In genomic region chr17:30218689-30219266, GRCh38 we compare ENCODE assay signal across 19 cellular contexts.
DNase-seq lines count a peak whose midpoint lies in the region; ATAC-seq and TF ChIP-seq lines count a peak whose summit lies in the region.
"Had no signal": no experiment of that assay in that cellular context is flagged by ENCODE, and none has a peak within 500 bp of the region (broad histone marks: within the 10 kb centered on the region; RNA-seq: fewer than 3 reads in every experiment).

No MANE protein-coding gene starts in this region.

- H3K4me3 ChIP-seq in coronary artery, result no peak overlapping the region
- H3K4me3 ChIP-seq: BLaER1 treated with 17β-estradiol and CSF1 and Interleukin-3, amounts not matched to agents 10 nM and 100 nM; HAP-1 had no signal

- H3K27ac Mint-ChIP-seq in stimulated activated memory B cell treated with anti-CD40 and anti-IgM and Interleukin-4, amounts not matched to agents 10 μg/mL and 1 μg/mL and 100 μg/mL, for 72 hours, result no peak overlapping the region

- ATAC-seq in stimulated activated memory B cell treated with anti-CD40 and anti-IgM and Interleukin-4, amounts not matched to agents 10 μg/mL and 1 μg/mL and 100 μg/mL, for 72 hours, result peak; percentile 72
- ATAC-seq in HG03175 (IDR thresholded peaks at IDR 0.05; ENCODE audit: unreplicated experiment) (no peak), GM19324 (IDR thresholded peaks at IDR 0.05; ENCODE audit: low FRiP score, unreplicated experiment) (no peak)
- ATAC-seq: Panc1, SK-N-SH treated with all-trans-retinoic acid at 6 μM for 48 hours had no signal

- peak; percentile 11 for DNase-seq in NCI-H748 (lab: John Stamatoyannopoulos, UW; ENCODE audit: unreplicated experiment)
- no peak for DNase-seq in NCI-H748 treated with DMSO at 0.1 percent for 48 hours (lab: John Stamatoyannopoulos, UW)
- DNase-seq in GM20000 (ENCODE audit: low spot score), result peak; percentile 52
- peak; percentile 17 for DNase-seq in coronary artery (ENCODE audit: low spot score)
- DNase-seq in SHP77 (lab: John Stamatoyannopoulos, UW), result no peak
- DNase-seq: EL, KG1, NCI-H1092 treated with DMSO at 0.1 percent for 48 hours, NCI-H187, NCI-H2171 treated with DMSO at 0.1 percent for 48 hours, Right ventricle myocardium superior had no signal

- H3K27me3 Mint-ChIP-seq in stimulated activated memory B cell treated with anti-CD40 and anti-IgM and Interleukin-4, amounts not matched to agents 10 μg/mL and 1 μg/mL and 100 μg/mL, for 72 hours, result peaks cover 48% of the 10 kb centered on the region

- peaks cover 8% of the 10 kb centered on the region for H3K4me1 Mint-ChIP-seq in stimulated activated memory B cell treated with anti-CD40 and anti-IgM and Interleukin-4, amounts not matched to agents 10 μg/mL and 1 μg/mL and 100 μg/mL, for 72 hours

- H3K9me3 Mint-ChIP-seq in stimulated activated memory B cell treated with anti-CD40 and anti-IgM and Interleukin-4, amounts not matched to agents 10 μg/mL and 1 μg/mL and 100 μg/mL, for 72 hours, result no peaks in the 10 kb centered on the region

- H3K27ac ChIP-seq in coronary artery, result no peak overlapping the region
- H3K27ac ChIP-seq: 22Rv1; BLaER1 treated with 17β-estradiol and CSF1 and Interleukin-3, amounts not matched to agents 10 nM and 100 nM had no signal

- no peaks in the 10 kb centered on the region for H3K36me3 Mint-ChIP-seq in stimulated activated memory B cell treated with anti-CD40 and anti-IgM and Interleukin-4, amounts not matched to agents 10 μg/mL and 1 μg/mL and 100 μg/mL, for 72 hours

- no peak for TF ChIP-seq CTCF in GM20000 (IDR thresholded peaks at IDR 0.05; ENCODE audit: extremely low read depth, missing control alignments)
- TF ChIP-seq CTCF in coronary artery (IDR thresholded peaks at IDR 0.05), result no peak

- peak overlapping the region; percentile 2 for H3K4me3 Mint-ChIP-seq in stimulated activated memory B cell treated with anti-CD40 and anti-IgM and Interleukin-4, amounts not matched to agents 10 μg/mL and 1 μg/mL and 100 μg/mL, for 72 hours

Comparison
In these comparisons a context has a peak if more than half of its experiments do, and no peak if none do; other contexts are left out.
1. DNase-seq: peak in NCI-H748 (single experiment), GM20000 (single experiment) and coronary artery (single experiment); none in NCI-H748 treated with DMSO at 0.1 percent for 48 hours (single experiment) and SHP77 (0 of 2).